ENCODE assay signal across 1 cellular context in genomic region chr15:71512281-71513016, GRCh38.
TF ChIP-seq lines count a peak whose summit lies in the region.

No MANE protein-coding gene starts in this region.

TF ChIP-seq in liver, 16 proteins besides CTCF, POLR2A, EP300 and RAD21 (continued from another document):
- peak; percentile 14 for TF ChIP-seq REST (IDR thresholded peaks at IDR 0.05)
- TF ChIP-seq, protein P1, sequence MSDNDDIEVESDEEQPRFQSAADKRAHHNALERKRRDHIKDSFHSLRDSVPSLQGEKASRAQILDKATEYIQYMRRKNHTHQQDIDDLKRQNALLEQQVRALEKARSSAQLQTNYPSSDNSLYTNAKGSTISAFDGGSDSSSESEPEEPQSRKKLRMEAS (IDR thresholded peaks at IDR 0.05) = peak; percentile 37
- no peak for TF ChIP-seq TAF1 (conservative IDR thresholded peaks at IDR 0.05)
- TF ChIP-seq FOXA1 (IDR thresholded peaks at IDR 0.05) = no peak
- peak; percentile 13 for TF ChIP-seq YY1 (IDR thresholded peaks at IDR 0.05)
TF ChIP-seq in liver: peak in this region for 9.
